ENCODE assay signal across 1 cellular context in the genomic region with DNA sequence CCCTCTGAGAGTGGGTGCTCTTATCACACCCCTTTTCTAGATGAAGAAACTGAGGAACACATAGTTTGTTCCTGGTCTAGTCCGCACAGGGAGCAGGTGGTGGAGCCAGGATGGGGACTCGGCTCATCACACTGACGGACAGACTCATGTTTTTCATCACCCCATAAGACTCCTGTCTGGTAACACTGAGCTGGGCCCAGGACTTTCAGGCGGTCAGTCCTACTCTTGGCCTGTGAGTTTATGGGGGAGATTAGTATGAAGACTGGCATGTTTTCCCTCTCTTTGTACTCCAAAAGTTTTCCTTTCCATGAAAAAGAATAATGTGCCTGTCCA.
TF ChIP-seq lines count a peak whose summit lies in the region.

No MANE protein-coding gene starts in this region.

TF ChIP-seq in GM23338, 12 proteins besides CTCF, POLR2A, EP300 and RAD21 (continued from another document):
- TF ChIP-seq ZNF462 (CRISPR knock-in tag; IDR thresholded peaks at IDR 0.05) (no peak), REST (IDR thresholded peaks at IDR 0.05; ENCODE audit: unreplicated experiment) (no peak), NANOG (IDR thresholded peaks at IDR 0.05; ENCODE audit: borderline replicate concordance) (no peak), POLR2AphosphoS5 (IDR thresholded peaks at IDR 0.05; ENCODE audit: low read depth) (no peak), JUNB (IDR thresholded peaks at IDR 0.05; ENCODE audit: unreplicated experiment) (no peak), CREB1 (CRISPR knock-in tag; IDR thresholded peaks at IDR 0.05; ENCODE audit: low read depth) (no peak), STAT1 (IDR thresholded peaks at IDR 0.05; ENCODE audit: unreplicated experiment) (no peak), ZNF114 (CRISPR knock-in tag; IDR thresholded peaks at IDR 0.05) (no peak), EZH2phosphoT487 (IDR thresholded peaks at IDR 0.05; ENCODE audit: unreplicated experiment) (no peak), ZNF331 (CRISPR knock-in tag; IDR thresholded peaks at IDR 0.05; ENCODE audit: low read depth) (no peak)
- TF ChIP-seq, protein P1, sequence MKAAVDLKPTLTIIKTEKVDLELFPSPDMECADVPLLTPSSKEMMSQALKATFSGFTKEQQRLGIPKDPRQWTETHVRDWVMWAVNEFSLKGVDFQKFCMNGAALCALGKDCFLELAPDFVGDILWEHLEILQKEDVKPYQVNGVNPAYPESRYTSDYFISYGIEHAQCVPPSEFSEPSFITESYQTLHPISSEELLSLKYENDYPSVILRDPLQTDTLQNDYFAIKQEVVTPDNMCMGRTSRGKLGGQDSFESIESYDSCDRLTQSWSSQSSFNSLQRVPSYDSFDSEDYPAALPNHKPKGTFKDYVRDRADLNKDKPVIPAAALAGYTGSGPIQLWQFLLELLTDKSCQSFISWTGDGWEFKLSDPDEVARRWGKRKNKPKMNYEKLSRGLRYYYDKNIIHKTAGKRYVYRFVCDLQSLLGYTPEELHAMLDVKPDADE (IDR thresholded peaks at IDR 0.05), result no peak
TF ChIP-seq in GM23338: peak in this region for 0.
